Comparison of ENCODE assay signal across 23 cellular contexts in genomic region chr20:23031346-23031745, GRCh38. TPM values are rescaled to one million over a fixed set of nuclear protein-coding genes. Genes with fewer than 3 reads are reported as not detected.
DNase-seq lines count a peak whose midpoint lies in the region; ATAC-seq and TF ChIP-seq lines count a peak whose summit lies in the region.
"Had no signal": no experiment of that assay in that cellular context is flagged by ENCODE, and none has a peak within 500 bp of the region (broad histone marks: within the 10 kb centered on the region; RNA-seq: fewer than 3 reads in every experiment).

No MANE protein-coding gene starts in this region.

- CTCF ChIA-PET in RWPE1 (lab: Yijun Ruan, JAX), result no interaction called here

- no peak for ATAC-seq in DND-41 (ENCODE audit: insufficient read depth, low read depth)
- ATAC-seq in sciatic nerve, result no peak
- no peak for ATAC-seq in GM18907 (IDR thresholded peaks at IDR 0.05; ENCODE audit: unreplicated experiment)
- ATAC-seq: A549; CD8-positive, alpha-beta T cell; GM12878 had no signal

- no peaks in the 10 kb centered on the region for H3K9me3 ChIP-seq in DND-41 (ENCODE audit: insufficient read depth, low read length, severe bottlenecking)
- H3K9me3 ChIP-seq: A549, Caco-2 had no signal

- no peak overlapping the region for H2AFZ ChIP-seq in DND-41 (ENCODE audit: low read depth, low read length)

- H3K4me1 ChIP-seq in DND-41 (ENCODE audit: insufficient read depth, low read length), result peaks cover 63% of the 10 kb centered on the region
- H3K4me1 ChIP-seq: Caco-2 had no signal

- POLR2A ChIA-PET in RWPE1 (lab: Yijun Ruan, JAX; ENCODE audit: low non-redundant PET), result no interaction called here

- TF ChIP-seq CTCF in DND-41 (IDR thresholded peaks at IDR 0.05; ENCODE audit: borderline replicate concordance, extremely low read depth, low read length, poor library complexity, severe bottlenecking), result no peak
- TF ChIP-seq CTCF in coronary artery (IDR thresholded peaks at IDR 0.05), result no peak
- TF ChIP-seq CTCF in RWPE1 (conservative IDR thresholded peaks at IDR 0.05; ENCODE audit: low read depth), result no peak

- no peaks in the 10 kb centered on the region for H3K36me3 ChIP-seq in DND-41 (ENCODE audit: insufficient read depth, low read length)
- H3K36me3 ChIP-seq: BLaER1 treated with 17β-estradiol and CSF1 and Interleukin-3, amounts not matched to agents 10 nM and 100 nM had no signal

- H3K4me3 ChIP-seq in DND-41 (ENCODE audit: low read depth in 1 of 2, low read length in 2 of 2) (no peak overlapping the region), coronary artery (no peak overlapping the region)
- H3K4me3 ChIP-seq: A549; BLaER1 treated with 17β-estradiol and CSF1 and Interleukin-3, amounts not matched to agents 10 nM and 100 nM; GM12878 had no signal

- no peaks in the 10 kb centered on the region for H4K20me1 ChIP-seq in DND-41 (ENCODE audit: insufficient read depth, low read length)
- H4K20me1 ChIP-seq: BLaER1 treated with 17β-estradiol and CSF1 and Interleukin-3, amounts not matched to agents 10 nM and 100 nM had no signal

- H3K9ac ChIP-seq in DND-41 (ENCODE audit: low read depth, low read length), result no peak overlapping the region
- H3K9ac ChIP-seq: BLaER1 treated with 17β-estradiol and CSF1 and Interleukin-3, amounts not matched to agents 10 nM and 100 nM had no signal

- peak; percentile 6 for DNase-seq in activated CD8-positive, alpha-beta memory T cell treated with anti-CD3 and anti-CD28 coated beads, Interleukin-2, amount 50 U/mL, for 48 hours
- no peak for DNase-seq in activated CD8-positive, alpha-beta memory T cell treated with anti-CD3 and anti-CD28 coated beads for 24 hours
- no peak for DNase-seq in DND-41
- DNase-seq in coronary artery (ENCODE audit: low spot score), result peak; percentile 28
- peak; percentile 45 for DNase-seq in sciatic nerve (ENCODE audit: low spot score)
- DNase-seq in RWPE1 (ENCODE audit: low spot score), result no peak
- DNase-seq: AML-193; Caco-2; Calu3; CD4-positive, alpha-beta T cell; CD8-positive, alpha-beta T cell; EL; GDM1 had no signal

- no peaks in the 10 kb centered on the region for H3K79me2 ChIP-seq in DND-41 (ENCODE audit: insufficient read depth, low read length)

- H3K27ac ChIP-seq in DND-41 (ENCODE audit: low read length) (peak overlapping the region; percentile 83; the same call in 1 of the 2 replicates), coronary artery (no peak overlapping the region), RWPE1 (no peak overlapping the region)
- H3K27ac ChIP-seq: 22Rv1; A549; BLaER1 treated with 17β-estradiol and CSF1 and Interleukin-3, amounts not matched to agents 10 nM and 100 nM; C4-2B had no signal

- no peak overlapping the region for H3K4me2 ChIP-seq in DND-41 (ENCODE audit: insufficient read depth, low read length)
- H3K4me2 ChIP-seq: A549 had no signal

- H3K27me3 ChIP-seq in DND-41 (ENCODE audit: insufficient read depth, low read length, poor library complexity), result no peaks in the 10 kb centered on the region
- H3K27me3 ChIP-seq: BLaER1 treated with 17β-estradiol and CSF1 and Interleukin-3, amounts not matched to agents 10 nM and 100 nM had no signal

- intact Hi-C loops in sciatic nerve (cut with DNase I), result loop anchor here (1.0 kb wide), 1 partner anchor 20 kb away; no protein-coding TSS in a partner anchor

RNA-seq across cellular contexts. Expression of gene SSTR4, which starts 3.8 kb away (rescaled TPM):
- total RNA-seq in sciatic nerve, result not detected
- total RNA-seq: A172; B cell; Caco-2; Calu3; CD4-positive, alpha-beta T cell; CD8-positive, alpha-beta T cell; Daoy; G401; GM12878 had no signal

RNA-seq across cellular contexts. Expression of gene THBD, which starts 18.1 kb away (rescaled TPM):
- total RNA-seq in sciatic nerve, result 25.3 TPM
- total RNA-seq: B cell, Calu3, G401, GM12878 had no signal

RNA-seq across cellular contexts. Expression of gene CD93, which starts 54.8 kb away (rescaled TPM):
- 81.0 TPM for total RNA-seq in sciatic nerve
- total RNA-seq: A172, Caco-2, Calu3, G401 had no signal

Comparison
In these comparisons a context has a peak if more than half of its experiments do, and no peak if none do; other contexts are left out.
1. DNase-seq: peak in activated CD8-positive, alpha-beta memory T cell treated with anti-CD3 and anti-CD28 coated beads, Interleukin-2, amount 50 U/mL, for 48 hours (single experiment), coronary artery (single experiment) and sciatic nerve (single experiment); none in activated CD8-positive, alpha-beta memory T cell treated with anti-CD3 and anti-CD28 coated beads for 24 hours (single experiment), DND-41 (single experiment) and RWPE1 (single experiment).